Comparison of ENCODE assay signal across 27 cellular contexts in the genomic region with DNA sequence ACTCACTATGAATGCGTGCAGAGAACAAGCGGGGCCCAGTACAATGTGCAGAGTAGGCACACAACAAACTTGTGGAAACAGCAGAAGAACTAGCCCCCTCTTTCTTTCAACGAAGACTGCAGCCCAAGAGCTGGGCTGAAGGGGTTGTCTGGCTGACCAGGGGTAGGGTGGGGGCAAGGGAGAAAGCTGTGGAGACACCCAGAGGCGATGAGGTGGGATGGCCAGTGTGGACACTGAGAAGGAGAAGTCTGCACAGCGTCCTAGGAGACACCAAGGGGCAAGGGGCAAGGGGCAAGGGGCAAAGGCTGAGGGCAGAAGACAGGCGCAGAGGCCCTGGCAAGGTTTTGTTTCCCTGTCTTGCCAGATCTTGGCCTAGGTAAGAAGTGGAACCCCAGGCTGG.
DNase-seq lines count a peak whose midpoint lies in the region; ATAC-seq, FAIRE-seq and TF ChIP-seq lines count a peak whose summit lies in the region.
"Had no signal": no experiment of that assay in that cellular context is flagged by ENCODE, and none has a peak within 500 bp of the region (broad histone marks: within the 10 kb centered on the region; RNA-seq: fewer than 3 reads in every experiment).

No MANE protein-coding gene starts in this region.

- peak overlapping the region; percentile 57 for H3K27ac Mint-ChIP-seq in nephron progenitor cell
- H3K27ac Mint-ChIP-seq: CD4-positive, alpha-beta memory T cell; CD4-positive, CD25-positive, alpha-beta regulatory T cell; CD8-positive, alpha-beta memory T cell had no signal

- H3K27ac ChIP-seq in K562 (ENCODE audit: extremely low read depth, low read depth, low read length) = no peak overlapping the region
- H3K27ac ChIP-seq in body of pancreas = no peak overlapping the region
- no peak overlapping the region for H3K27ac ChIP-seq in ovary
- H3K27ac ChIP-seq: BLaER1 had no signal

- no peak overlapping the region for H3K9ac ChIP-seq in K562 (ENCODE audit: insufficient read depth in 1 of 2, low read depth in 2 of 2, low read length in 2 of 2)
- H3K9ac ChIP-seq: BLaER1 had no signal

- no peaks in the 10 kb centered on the region for H3K4me1 ChIP-seq in K562 (replicated peaks in 1 of 2; ENCODE audit: control insufficient read depth in 2 of 2, insufficient read depth in 2 of 2, low read length in 2 of 2)
- H3K4me1 ChIP-seq in body of pancreas = no peaks in the 10 kb centered on the region
- H3K4me1 ChIP-seq in ovary (ENCODE audit: insufficient read depth) = peaks cover 1% of the 10 kb centered on the region
- H3K4me1 ChIP-seq: BLaER1 had no signal

- H3K4me3 ChIP-seq in K562 (no peak overlapping the region), body of pancreas (no peak overlapping the region), ovary (no peak overlapping the region)
- H3K4me3 ChIP-seq: BLaER1, GM12878 had no signal

- H3K27me3 Mint-ChIP-seq in nephron progenitor cell (ENCODE audit: low read depth, poor library complexity) = no peaks in the 10 kb centered on the region

- H2AFZ ChIP-seq in K562 (ENCODE audit: low read depth, low read length) = no peak overlapping the region

- peaks cover 12% of the 10 kb centered on the region for H3K36me3 Mint-ChIP-seq in nephron progenitor cell (ENCODE audit: low read depth)
- H3K36me3 Mint-ChIP-seq: CD14-positive monocyte; CD4-positive, alpha-beta memory T cell; CD4-positive, CD25-positive, alpha-beta regulatory T cell; CD8-positive, alpha-beta memory T cell had no signal

- BruUV-seq in K562 (replicated peaks; lab: Mats Ljungman, UMichigan) = no TSS peak

- no peak for TF ChIP-seq CTCF in K562 (IDR thresholded peaks at IDR 0.05 in 2 of 3, conservative IDR thresholded peaks at IDR 0.05 in 1 of 3; ENCODE audit: insufficient read depth in 2 of 3, low read depth in 1 of 3, low read length in 3 of 3)
- TF ChIP-seq CTCF in nephron progenitor cell (IDR thresholded peaks at IDR 0.05) = no peak
- no peak for TF ChIP-seq CTCF in body of pancreas (IDR thresholded peaks at IDR 0.05)
- TF ChIP-seq CTCF in ovary (IDR thresholded peaks at IDR 0.05) = no peak

- no peaks in the 10 kb centered on the region for H3K9me1 ChIP-seq in K562 (ENCODE audit: control insufficient read depth, insufficient read depth, low read length)

- TF ChIP-seq RAD21 in K562 (CRISPR knock-in tag; conservative IDR thresholded peaks at IDR 0.05 in 1 of 2, IDR thresholded peaks at IDR 0.05 in 1 of 2) = no peak

- no peak overlapping the region for H3K4me3 Mint-ChIP-seq in nephron progenitor cell
- H3K4me3 Mint-ChIP-seq: CD4-positive, alpha-beta memory T cell; CD4-positive, CD25-positive, alpha-beta regulatory T cell; CD8-positive, alpha-beta memory T cell had no signal

- in situ Hi-C loops in K562 (cut with MboI) = no loop called here

- H3K36me3 ChIP-seq in K562 (ENCODE audit: control insufficient read depth, insufficient read depth, low read length) (no peaks in the 10 kb centered on the region), body of pancreas (replicated peaks in 1 of 2; ENCODE audit: insufficient read depth in 1 of 2, low read depth in 2 of 2) (peaks cover 0 to 5% of the 10 kb centered on the region in 2 donors), ovary (no peaks in the 10 kb centered on the region)
- H3K36me3 ChIP-seq: BLaER1 had no signal

- no peak for DNase-seq in HTR-8/SVneo (ENCODE audit: insufficient read length, low spot score)
- DNase-seq in K562 (ENCODE audit: extremely low read depth in 1 of 4, low spot score in 3 of 4) = no peak
- no peak for DNase-seq in nephron progenitor cell
- DNase-seq in sciatic nerve (ENCODE audit: low spot score) = no peak
- DNase-seq in body of pancreas = no peak
- no peak for DNase-seq in ovary
- DNase-seq in activated CD8-positive, alpha-beta memory T cell treated with anti-CD3 and anti-CD28 coated beads, Interleukin-2, amount 50 U/mL, for 4 hours = no peak
- DNase-seq: 8988T; ACHN; BE2C; C1 segment of cervical spinal cord; CD4-positive, alpha-beta memory T cell; CD4-positive, CD25-positive, alpha-beta regulatory T cell; CD8-positive, alpha-beta memory T cell; COR-L47; DMS 273 treated with DMSO at 0.1 percent for 48 hours; DMS153; DMS53; DND-41; EL; GDM1 had no signal

- H3K27me3 ChIP-seq in K562 (ENCODE audit: control insufficient read depth in 2 of 2, insufficient read depth in 2 of 2, low read length in 2 of 2) = peaks cover 0 to 4% of the 10 kb centered on the region in 2 experiments; a peak in 2 of 5 replicates
- no peaks in the 10 kb centered on the region for H3K27me3 ChIP-seq in body of pancreas
- H3K27me3 ChIP-seq in ovary = no peaks in the 10 kb centered on the region
- H3K27me3 ChIP-seq: BE2C, BLaER1 had no signal

- no peaks in the 10 kb centered on the region for H4K20me1 ChIP-seq in K562 (replicated peaks; ENCODE audit: control insufficient read depth, insufficient read depth, low read length)
- H4K20me1 ChIP-seq: BLaER1 had no signal

- H3K9me3 Mint-ChIP-seq in nephron progenitor cell = no peaks in the 10 kb centered on the region
- H3K9me3 Mint-ChIP-seq: CD14-positive monocyte; CD4-positive, alpha-beta memory T cell; CD4-positive, CD25-positive, alpha-beta regulatory T cell; CD8-positive, alpha-beta memory T cell had no signal

- FAIRE-seq in HTR-8/SVneo (lab: Jason Lieb, UNC) = peak; percentile 42
- no peak for FAIRE-seq in K562 (lab: Jason Lieb, UNC)
- FAIRE-seq: A204.1, GM12878, GM12892, GM18507 had no signal

- H3K4me1 Mint-ChIP-seq in nephron progenitor cell = peaks cover 23% of the 10 kb centered on the region
- H3K4me1 Mint-ChIP-seq: CD14-positive monocyte; CD4-positive, alpha-beta memory T cell; CD4-positive, CD25-positive, alpha-beta regulatory T cell; CD8-positive, alpha-beta memory T cell had no signal

- TF ChIP-seq POLR2A in K562 (conservative IDR thresholded peaks at IDR 0.05) (no peak), body of pancreas (IDR thresholded peaks at IDR 0.05) (no peak), ovary (IDR thresholded peaks at IDR 0.05) (no peak)

- CTCF ChIA-PET in K562 (lab: Yijun Ruan, JAX; ENCODE audit: low intra/inter-chr PET ratio) = no interaction called here

- 5% methylated on average over 6 of the region's 6 CpGs for WGBS in K562 (ENCODE audit: insufficient coverage, low coverage, missing lambda C conversion rate)
- 88 to 89% methylated on average over 6 of the region's 6 CpGs for WGBS in body of pancreas, 2 donors
- 93 to 95% (median 93%) methylated on average over 6 of the region's 6 CpGs for WGBS in ovary, 3 donors

- H3K79me2 ChIP-seq in K562 (ENCODE audit: control insufficient read depth, insufficient read depth, low read length) = no peaks in the 10 kb centered on the region

- H3K4me2 ChIP-seq in K562 (ENCODE audit: insufficient read depth, low read length) = no peak overlapping the region
- H3K4me2 ChIP-seq: BLaER1 had no signal

- intact Hi-C loops in K562 (cut with micrococcal nuclease) = no loop called here
- intact Hi-C loops in sciatic nerve (cut with DNase I) = no loop called here
- intact Hi-C loops in body of pancreas (cut with DNase I) = no loop called here
- intact Hi-C loops in ovary (cut with DNase I) = no loop called here

- POLR2A ChIA-PET in K562 (lab: Yijun Ruan, JAX) = interaction anchor here (0.9 kb wide), 1 partner anchor 10 kb away, joined by 3 read pairs; no protein-coding TSS in a partner anchor

- TF ChIP-seq EP300 in K562 (IDR thresholded peaks at IDR 0.05; ENCODE audit: low read length) (no peak), ovary (IDR thresholded peaks at IDR 0.05) (no peak)

- ATAC-seq in K562 (peak; percentile 61; the same call in 2 of the 3 replicates), sciatic nerve (peak; percentile 32), body of pancreas (no peak)
- ATAC-seq: GM12878 had no signal

- H3K9me3 ChIP-seq in K562 (replicated peaks; ENCODE audit: control insufficient read depth, insufficient read depth, low read depth, low read length) (no peaks in the 10 kb centered on the region), body of pancreas (no peaks in the 10 kb centered on the region), ovary (no peaks in the 10 kb centered on the region)
- H3K9me3 ChIP-seq: BE2C, BLaER1 had no signal

TF ChIP-seq in K562, 482 proteins besides CTCF, POLR2A, EP300 and RAD21:
- TF ChIP-seq, protein P1, sequence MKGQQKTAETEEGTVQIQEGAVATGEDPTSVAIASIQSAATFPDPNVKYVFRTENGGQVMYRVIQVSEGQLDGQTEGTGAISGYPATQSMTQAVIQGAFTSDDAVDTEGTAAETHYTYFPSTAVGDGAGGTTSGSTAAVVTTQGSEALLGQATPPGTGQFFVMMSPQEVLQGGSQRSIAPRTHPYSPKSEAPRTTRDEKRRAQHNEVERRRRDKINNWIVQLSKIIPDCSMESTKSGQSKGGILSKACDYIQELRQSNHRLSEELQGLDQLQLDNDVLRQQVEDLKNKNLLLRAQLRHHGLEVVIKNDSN (CRISPR knock-in tag; IDR thresholded peaks at IDR 0.05) = no peak
- TF ChIP-seq KLF10 (CRISPR knock-in tag; IDR thresholded peaks at IDR 0.05) (no peak), ZNF263 (CRISPR knock-in tag; IDR thresholded peaks at IDR 0.05; ENCODE audit: borderline replicate concordance) (no peak), HSF4 (CRISPR knock-in tag; IDR thresholded peaks at IDR 0.05; ENCODE audit: borderline replicate concordance) (no peak), ZNF778 (CRISPR knock-in tag; IDR thresholded peaks at IDR 0.05) (no peak), SREBF2 (CRISPR knock-in tag; IDR thresholded peaks at IDR 0.05) (no peak)
